ENCODE assay signal across 8 cellular contexts in the genomic region with DNA sequence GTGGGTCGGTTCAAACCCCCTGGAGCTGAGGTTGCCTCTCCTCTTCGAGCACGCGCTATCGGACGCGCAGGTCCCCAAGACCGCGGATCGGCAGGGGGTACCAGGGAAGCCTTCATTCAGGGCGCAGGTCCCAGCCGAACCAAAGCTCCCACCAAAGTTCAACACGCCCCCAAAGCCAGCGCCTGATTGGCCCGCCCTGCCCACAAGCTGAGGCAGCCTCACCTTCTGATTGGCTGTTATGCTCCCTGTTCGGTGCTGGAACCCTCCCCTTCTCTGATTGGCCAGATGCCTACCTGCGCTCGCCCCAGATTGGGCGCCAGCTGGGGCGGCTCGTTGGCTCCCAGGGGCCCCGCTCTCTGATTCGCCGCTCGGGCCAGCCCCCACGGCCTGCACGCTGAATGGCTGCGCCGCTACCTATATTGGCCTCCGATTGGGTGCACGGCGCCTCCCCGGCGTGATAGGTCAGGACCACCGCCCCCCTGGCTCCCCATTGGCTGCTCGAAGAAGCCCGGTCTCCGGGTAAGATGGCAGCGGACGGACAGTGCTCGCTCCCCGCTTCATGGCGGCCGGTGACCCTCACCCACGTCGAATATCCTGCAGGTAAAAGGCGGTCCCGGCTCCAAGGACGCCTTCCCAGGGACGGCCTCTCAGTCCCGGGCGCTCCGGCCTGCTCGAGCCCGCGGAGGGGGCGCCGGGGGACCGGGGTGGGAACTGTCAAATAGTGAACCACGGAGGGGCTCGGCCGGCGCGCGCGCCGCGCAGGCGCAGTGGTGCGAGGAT. TPM values are rescaled to one million over a fixed set of nuclear protein-coding genes. Genes with fewer than 3 reads are reported as not detected.
DNase-seq lines count a peak whose midpoint lies in the region; ATAC-seq and TF ChIP-seq lines count a peak whose summit lies in the region.

A gene with protein sequence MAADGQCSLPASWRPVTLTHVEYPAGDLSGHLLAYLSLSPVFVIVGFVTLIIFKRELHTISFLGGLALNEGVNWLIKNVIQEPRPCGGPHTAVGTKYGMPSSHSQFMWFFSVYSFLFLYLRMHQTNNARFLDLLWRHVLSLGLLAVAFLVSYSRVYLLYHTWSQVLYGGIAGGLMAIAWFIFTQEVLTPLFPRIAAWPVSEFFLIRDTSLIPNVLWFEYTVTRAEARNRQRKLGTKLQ (plus strand): TSS at position 504 of the 780 bp plus-strand sequence. CDS start 21 bp downstream, at position 525.

- CTCF ChIA-PET in IMR-90 (lab: Yijun Ruan, JAX) = no interaction called here

- peaks cover 7% of the 10 kb centered on the region; the same call in 1 of the 2 replicates for H3K4me1 ChIP-seq in IMR-90 (ENCODE audit: control insufficient read depth, insufficient read depth, low read length)

- WGBS in IMR-90 (ENCODE audit: extremely low coverage in 2 of 2, insufficient read length in 1 of 2), 2 experiments = 1% methylated on average over 50 of the region's 70 CpGs; no CpG with 5 or more reads in 1 of the 2 experiments

- H3K79me1 ChIP-seq in IMR-90 (ENCODE audit: low read depth in 1 of 2, low read length in 2 of 2) = peaks cover 27 to 41% of the 10 kb centered on the region in 2 experiments

- peaks cover 4% of the 10 kb centered on the region; the same call in 1 of the 2 replicates for H3K9me1 ChIP-seq in IMR-90 (ENCODE audit: insufficient read depth, low read length)

- in situ Hi-C loops in IMR-90 (cut with MboI; ENCODE audit: low sequenced_read_pairs) = no loop called here

- no peaks in the 10 kb centered on the region for H3K9me3 ChIP-seq in IMR-90 (ENCODE audit: control insufficient read depth, insufficient read depth, low read length)

- POLR2A ChIA-PET in IMR-90 (lab: Charles Lee; ENCODE audit: unreplicated experiment) = no interaction called here

- H4K91ac ChIP-seq in IMR-90 (ENCODE audit: insufficient read depth, low read depth, low read length) = peak within 1 kb of the TSS; percentile 86

- H2BK20ac ChIP-seq in IMR-90 (ENCODE audit: low read depth, low read length) = 0 out of 2 replicates have a peak within 1 kb of the TSS, but pooled peaks have one; percentile 16

- no peak within 1 kb of the TSS; the same call in 1 of the 2 replicates for H2BK120ac ChIP-seq in IMR-90 (ENCODE audit: low read depth, low read length)

- peak within 1 kb of the TSS; percentile 86 to 98 for H4K8ac ChIP-seq in IMR-90 (ENCODE audit: low read depth in 2 of 2, low read length in 2 of 2)

- H2AK5ac ChIP-seq in IMR-90 (ENCODE audit: low read depth, low read length) = peak within 1 kb of the TSS; percentile 84

- TF ChIP-seq POLR2A in IMR-90 (IDR thresholded peaks at IDR 0.05; ENCODE audit: low read depth, low read length) = no peak

- peak within 1 kb of the TSS; percentile 87 for H3K9ac ChIP-seq in IMR-90 (ENCODE audit: low read depth, low read length)

- H3K4ac ChIP-seq in IMR-90 (ENCODE audit: low read depth, low read length) = peak within 1 kb of the TSS; percentile 86

- peak within 1 kb of the TSS; percentile 49 for H3K18ac ChIP-seq in IMR-90 (ENCODE audit: low read depth, low read length)

- peak within 1 kb of the TSS; percentile 99 for H2AK9ac ChIP-seq in IMR-90 (replicated peaks; ENCODE audit: low read depth, low read length, poor library complexity)

- ATAC-seq in GM21528 (IDR thresholded peaks at IDR 0.05; ENCODE audit: low FRiP score, unreplicated experiment) = peak; percentile 91
- ATAC-seq in IMR-90 (ENCODE audit: low read depth) = peak; percentile 98

- intact Hi-C loops in IMR-90 (cut with micrococcal nuclease) = no loop called here

- H3K27me3 ChIP-seq in IMR-90 (ENCODE audit: control insufficient read depth, insufficient read depth, low read length) = no peaks in the 10 kb centered on the region

- peak within 1 kb of the TSS; percentile 92 for H4K5ac ChIP-seq in IMR-90 (ENCODE audit: low read depth, low read length)

- no peak for TF ChIP-seq CTCF in IMR-90 (conservative IDR thresholded peaks at IDR 0.05; ENCODE audit: low read depth, low read length)

- dilution Hi-C loops in IMR-90 (cut with HindIII; ENCODE audit: low sequenced_read_pairs, unreplicated experiment) = no loop called here

- peak within 1 kb of the TSS; percentile 99 for H2AFZ ChIP-seq in IMR-90 (replicated peaks; ENCODE audit: low read length, poor library complexity)

- H3K27ac ChIP-seq in IMR-90 (ENCODE audit: insufficient read depth, low read length) = peak within 1 kb of the TSS; percentile 90

- H3K4me2 ChIP-seq in IMR-90 (ENCODE audit: low read depth, low read length) = peak within 1 kb of the TSS; percentile 93

- no peak for TF ChIP-seq RAD21 in IMR-90 (IDR thresholded peaks at IDR 0.05; ENCODE audit: low read length)

- H3K23ac ChIP-seq in IMR-90 (ENCODE audit: low read depth, low read length) = peak within 1 kb of the TSS; percentile 94

- H2BK5ac ChIP-seq in IMR-90 (ENCODE audit: low read depth, low read length, poor library complexity, severe bottlenecking) = peak within 1 kb of the TSS; percentile 81

- peaks cover 6% of the 10 kb centered on the region; the same call in 1 of the 2 replicates for H3K36me3 ChIP-seq in IMR-90 (ENCODE audit: control insufficient read depth, insufficient read depth, low read length)

- no peaks in the 10 kb centered on the region for H4K20me1 ChIP-seq in IMR-90 (ENCODE audit: insufficient read depth, low read length)

- no peak within 1 kb of the TSS for H2BK15ac ChIP-seq in IMR-90 (ENCODE audit: low read depth, low read length)

- no TSS peak for BruUV-seq in IMR-90 (replicated peaks; lab: Mats Ljungman, UMichigan)

- peak; percentile 99 for DNase-seq in DMS 273 (lab: John Stamatoyannopoulos, UW; ENCODE audit: unreplicated experiment)
- DNase-seq in IMR-90 = peak; percentile 99
- peak; percentile 99 for DNase-seq in OCI-M1 (lab: John Stamatoyannopoulos, UW)
- peak; percentile 97 for DNase-seq in activated T-cell treated with anti-CD3 and anti-CD28 coated beads for 24 hours (ENCODE audit: low read depth)
- peak; percentile 99 for DNase-seq in epidermal melanocyte (ENCODE audit: insufficient read length, low spot score)
- peak; percentile 98 for DNase-seq in middle frontal gyrus (ENCODE audit: extremely low spot score, low spot score)
- DNase-seq in stimulated activated CD8-positive, alpha-beta memory T cell treated with anti-CD3 and anti-CD28 coated beads, Interleukin-2, amount 100 ng/mL, for 48 hours (ENCODE audit: low read depth in 2 of 2) = peak; percentile 98

- peak within 1 kb of the TSS; percentile 87 for H3K4me3 ChIP-seq in IMR-90 (ENCODE audit: insufficient read depth, low read depth, low read length)

- peak within 1 kb of the TSS; percentile 98 for H3K14ac ChIP-seq in IMR-90 (replicated peaks; ENCODE audit: low read depth, low read length)

- peak within 1 kb of the TSS; percentile 90; the same call in 1 of the 2 replicates for H3K56ac ChIP-seq in IMR-90 (ENCODE audit: extremely low read depth, insufficient read depth, low read length)

TF ChIP-seq in IMR-90, 13 proteins besides CTCF, POLR2A, EP300 and RAD21:
- TF ChIP-seq, protein P1, sequence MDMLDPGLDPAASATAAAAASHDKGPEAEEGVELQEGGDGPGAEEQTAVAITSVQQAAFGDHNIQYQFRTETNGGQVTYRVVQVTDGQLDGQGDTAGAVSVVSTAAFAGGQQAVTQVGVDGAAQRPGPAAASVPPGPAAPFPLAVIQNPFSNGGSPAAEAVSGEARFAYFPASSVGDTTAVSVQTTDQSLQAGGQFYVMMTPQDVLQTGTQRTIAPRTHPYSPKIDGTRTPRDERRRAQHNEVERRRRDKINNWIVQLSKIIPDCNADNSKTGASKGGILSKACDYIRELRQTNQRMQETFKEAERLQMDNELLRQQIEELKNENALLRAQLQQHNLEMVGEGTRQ (IDR thresholded peaks at IDR 0.05; ENCODE audit: low read depth, low read length) = peak; percentile 79
- TF ChIP-seq NFE2L2 (IDR thresholded peaks at IDR 0.05; ENCODE audit: low read depth, low read length) (no peak), BHLHE40 (IDR thresholded peaks at IDR 0.05; ENCODE audit: low read depth, low read length) (no peak), FOS (IDR thresholded peaks at IDR 0.05; ENCODE audit: low read depth, low read length) (peak; percentile 95), MAZ (IDR thresholded peaks at IDR 0.05; ENCODE audit: borderline replicate concordance, low read depth, low read length) (peak; percentile 95; the same call in 1 of the 2 replicates), MAFK (IDR thresholded peaks at IDR 0.05; ENCODE audit: low read depth, low read length) (0 out of 2 replicates have a peak, but pooled peaks have one; percentile 15), MXI1 (IDR thresholded peaks at IDR 0.05; ENCODE audit: borderline replicate concordance, low read depth, low read length) (peak; percentile 48; the same call in 1 of the 2 replicates), CEBPB (IDR thresholded peaks at IDR 0.05; ENCODE audit: low read depth, low read length) (no peak), SMC3 (IDR thresholded peaks at IDR 0.05; ENCODE audit: low read depth, low read length) (no peak), RFX5 (IDR thresholded peaks at IDR 0.05; ENCODE audit: low read depth, low read length) (peak; percentile 79), CHD1 (IDR thresholded peaks at IDR 0.05; ENCODE audit: low read depth, low read length) (no peak), RCOR1 (IDR thresholded peaks at IDR 0.05; ENCODE audit: insufficient replicate concordance, low read length) (peak; percentile 24)
- TF ChIP-seq, protein P2, sequence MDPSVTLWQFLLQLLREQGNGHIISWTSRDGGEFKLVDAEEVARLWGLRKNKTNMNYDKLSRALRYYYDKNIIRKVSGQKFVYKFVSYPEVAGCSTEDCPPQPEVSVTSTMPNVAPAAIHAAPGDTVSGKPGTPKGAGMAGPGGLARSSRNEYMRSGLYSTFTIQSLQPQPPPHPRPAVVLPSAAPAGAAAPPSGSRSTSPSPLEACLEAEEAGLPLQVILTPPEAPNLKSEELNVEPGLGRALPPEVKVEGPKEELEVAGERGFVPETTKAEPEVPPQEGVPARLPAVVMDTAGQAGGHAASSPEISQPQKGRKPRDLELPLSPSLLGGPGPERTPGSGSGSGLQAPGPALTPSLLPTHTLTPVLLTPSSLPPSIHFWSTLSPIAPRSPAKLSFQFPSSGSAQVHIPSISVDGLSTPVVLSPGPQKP (IDR thresholded peaks at IDR 0.05; ENCODE audit: borderline replicate concordance, low read depth, low read length) = no peak

RNA-seq across cellular contexts. Expression of the gene that starts here (rescaled TPM):
- 6.7 and 7.0 TPM in 2 replicates for total RNA-seq in IMR-90 (2012; rRNA removed)
- 16.5 and 17.1 TPM in 2 replicates for polyA plus RNA-seq in IMR-90 (2012; rRNA removed)
- 15.2 and 19.2 TPM in 2 replicates for polyA plus RNA-seq in IMR-90 (2012; cell fraction: cytosol; rRNA removed)
- 8.7 and 13.8 TPM in 2 replicates for polyA plus RNA-seq in IMR-90 (2012; cell fraction: nucleus; rRNA removed; ENCODE audit: low replicate concordance)

Comparison
In these comparisons a context has a peak if more than half of its experiments do, and no peak if none do; other contexts are left out.
1. Peak in every context shown above with its lines: DNase-seq, ATAC-seq, H3K4me3 ChIP-seq and H3K27ac ChIP-seq.